Comparison of ENCODE assay signal across 12 cellular contexts in genomic region chr3:139772539-139773500, GRCh38.
DNase-seq lines count a peak whose midpoint lies in the region; ATAC-seq lines count a peak whose summit lies in the region.
"Had no signal": no experiment of that assay in that cellular context is flagged by ENCODE, and none has a peak within 500 bp of the region (broad histone marks: within the 10 kb centered on the region; RNA-seq: fewer than 3 reads in every experiment).

No MANE protein-coding gene starts in this region.

- ATAC-seq in HG03342 (IDR thresholded peaks at IDR 0.05; ENCODE audit: unreplicated experiment): no peak
- ATAC-seq: right cardiac atrium had no signal

- DNase-seq in HCEC 1CT (peak; percentile 76), T1000 (lab: John Stamatoyannopoulos, UW) (peak; percentile 61), fibroblast of the conjunctiva (ENCODE audit: low read depth) (peak; percentile 21), stromal cell of bone marrow (ENCODE audit: low read depth) (peak; percentile 62), D341Med (ENCODE audit: low spot score) (no peak), mucosa of gallbladder (ENCODE audit: low spot score) (no peak)
- DNase-seq: activated CD4-positive, CD25-positive, alpha-beta regulatory T cell; DMS79; midbrain; right cardiac atrium; SHP77 had no signal

Comparison
In these comparisons a context has a peak if more than half of its experiments do, and no peak if none do; other contexts are left out.
1. DNase-seq: peak in HCEC 1CT (single experiment), T1000 (single experiment), fibroblast of the conjunctiva (single experiment) and stromal cell of bone marrow (single experiment); none in D341Med (single experiment) and mucosa of gallbladder (single experiment).